ENCODE assay signal across 14 cellular contexts in genomic region chr11:122671270-122671906, GRCh38. TPM values are rescaled to one million over a fixed set of nuclear protein-coding genes. Genes with fewer than 3 reads are reported as not detected.
DNase-seq lines count a peak whose midpoint lies in the region; ATAC-seq and TF ChIP-seq lines count a peak whose summit lies in the region.
"Had no signal": no experiment of that assay in that cellular context is flagged by ENCODE, and none has a peak within 500 bp of the region (broad histone marks: within the 10 kb centered on the region; RNA-seq: fewer than 3 reads in every experiment).

No MANE protein-coding gene starts in this region.

- H3K36me3 Mint-ChIP-seq in CD8-positive, alpha-beta T cell = peaks cover 22% of the 10 kb centered on the region
- H3K36me3 Mint-ChIP-seq in chondrocyte (ENCODE audit: low read depth) = peaks cover 5% of the 10 kb centered on the region
- peaks cover 19% of the 10 kb centered on the region for H3K36me3 Mint-ChIP-seq in nephron progenitor cell (ENCODE audit: low read depth)
- H3K36me3 Mint-ChIP-seq in endothelial cell (ENCODE audit: low read depth, unreplicated experiment) = peaks cover 5% of the 10 kb centered on the region

- H2AFZ ChIP-seq in Karpas-422 (ENCODE audit: low read length) = no peak overlapping the region
- H2AFZ ChIP-seq: hepatocyte had no signal

- H3K4me3 ChIP-seq in CD8-positive, alpha-beta T cell (ENCODE audit: low read depth, low read length) = no peak overlapping the region
- H3K4me3 ChIP-seq in Karpas-422 (ENCODE audit: low read length) = peak overlapping the region; percentile 36; the same call in 1 of the 2 replicates
- H3K4me3 ChIP-seq: hepatocyte, skin epidermis had no signal

- DNase-seq in CD8-positive, alpha-beta T cell = no peak
- DNase-seq in Karpas-422 (peak; percentile 73), chondrocyte (ENCODE audit: low spot score) (no peak), nephron progenitor cell (peak; percentile 15), endothelial cell (ENCODE audit: low spot score) (no peak)
- DNase-seq in effector CD4-positive, alpha-beta T cell = no peak
- DNase-seq: activated naive CD4-positive, alpha-beta T cell treated with anti-CD3 and anti-CD28 coated beads for 36 hours; Caco-2; left cardiac atrium; NCI-H524 had no signal

- H3K9me2 ChIP-seq in Karpas-422 (replicated peaks; ENCODE audit: insufficient read depth, low read length) = no peaks in the 10 kb centered on the region

- no peak overlapping the region for H3K4me3 Mint-ChIP-seq in CD8-positive, alpha-beta T cell
- H3K4me3 Mint-ChIP-seq in chondrocyte (ENCODE audit: unreplicated experiment) (no peak overlapping the region), nephron progenitor cell (peak overlapping the region; percentile 1), endothelial cell (ENCODE audit: unreplicated experiment) (no peak overlapping the region)
- H3K4me3 Mint-ChIP-seq: activated naive CD4-positive, alpha-beta T cell treated with anti-CD3 and anti-CD28 coated beads for 36 hours had no signal

- no peaks in the 10 kb centered on the region for H3K27me3 ChIP-seq in CD8-positive, alpha-beta T cell (ENCODE audit: insufficient read depth, low read length)
- no peaks in the 10 kb centered on the region for H3K27me3 ChIP-seq in Karpas-422 (ENCODE audit: low read length)
- H3K27me3 ChIP-seq: hepatocyte had no signal

- H3K36me3 ChIP-seq in CD8-positive, alpha-beta T cell (ENCODE audit: insufficient read depth, low read length) = no peaks in the 10 kb centered on the region
- H3K36me3 ChIP-seq in Karpas-422 (ENCODE audit: insufficient read depth, low read length) = no peaks in the 10 kb centered on the region

- no peaks in the 10 kb centered on the region for H3K79me2 ChIP-seq in Karpas-422 (ENCODE audit: low read length)
- H3K79me2 ChIP-seq: hepatocyte had no signal

- peaks cover 2% of the 10 kb centered on the region for H3K9me3 Mint-ChIP-seq in CD8-positive, alpha-beta T cell
- H3K9me3 Mint-ChIP-seq in chondrocyte (ENCODE audit: low read depth) = peaks cover 10% of the 10 kb centered on the region
- peaks cover 11% of the 10 kb centered on the region for H3K9me3 Mint-ChIP-seq in nephron progenitor cell
- peaks cover 4% of the 10 kb centered on the region for H3K9me3 Mint-ChIP-seq in endothelial cell (ENCODE audit: unreplicated experiment)

- H3K9me3 ChIP-seq in CD8-positive, alpha-beta T cell (ENCODE audit: low read length) = no peaks in the 10 kb centered on the region
- H3K9me3 ChIP-seq in Karpas-422 (ENCODE audit: low read length) = no peaks in the 10 kb centered on the region

- peak overlapping the region; percentile 50 for H3K4me2 ChIP-seq in Karpas-422 (ENCODE audit: low read depth, low read length, poor library complexity, severe bottlenecking)
- H3K4me2 ChIP-seq: hepatocyte had no signal

- no peak for TF ChIP-seq CTCF in CD8-positive, alpha-beta T cell (IDR thresholded peaks at IDR 0.05)
- TF ChIP-seq CTCF in chondrocyte (IDR thresholded peaks at IDR 0.05) (peak; percentile 31), nephron progenitor cell (IDR thresholded peaks at IDR 0.05) (no peak), endothelial cell (IDR thresholded peaks at IDR 0.05; ENCODE audit: unreplicated experiment) (no peak)

- H3K9ac ChIP-seq in Karpas-422 (ENCODE audit: low read length) = peak overlapping the region; percentile 47

- peaks cover 84% of the 10 kb centered on the region for H3K4me1 ChIP-seq in CD8-positive, alpha-beta T cell (ENCODE audit: insufficient read depth, low read length)
- peaks cover 72% of the 10 kb centered on the region for H3K4me1 ChIP-seq in Karpas-422 (ENCODE audit: low read length)

- intact Hi-C loops in CD8-positive, alpha-beta T cell (cut with DNase I, micrococcal nuclease) = loop anchor here in 1 of 2 experiments (10.0 kb wide), 1 partner anchor 1377 kb away; the partner anchor contains the start of gene SC5D

- POLR2A ChIA-PET in CD8-positive, alpha-beta T cell (lab: Charles Lee) = interaction anchor here (3.8 to 4.5 kb wide), 2 partner anchors 11 to 20 kb away, joined by 16 to 19 read pairs; no protein-coding TSS in a partner anchor

- no peaks in the 10 kb centered on the region for H3K27me3 Mint-ChIP-seq in CD8-positive, alpha-beta T cell (ENCODE audit: low read depth)
- no peaks in the 10 kb centered on the region for H3K27me3 Mint-ChIP-seq in chondrocyte (ENCODE audit: low read depth)
- H3K27me3 Mint-ChIP-seq in nephron progenitor cell (ENCODE audit: low read depth, poor library complexity) = peaks cover 9% of the 10 kb centered on the region
- H3K27me3 Mint-ChIP-seq in endothelial cell (ENCODE audit: unreplicated experiment) = peaks cover 12% of the 10 kb centered on the region

- no peak for ATAC-seq in CD8-positive, alpha-beta T cell
- ATAC-seq in HG03095 (IDR thresholded peaks at IDR 0.05; ENCODE audit: unreplicated experiment) (no peak), HG02642 (IDR thresholded peaks at IDR 0.05; ENCODE audit: poor library complexity, unreplicated experiment) (no peak)

- no peak overlapping the region for H3K27ac ChIP-seq in CD8-positive, alpha-beta T cell (ENCODE audit: low read depth, low read length)
- H3K27ac ChIP-seq in Karpas-422 (ENCODE audit: low read length) = peak overlapping the region; percentile 86
- H3K27ac ChIP-seq: hepatocyte, skin epidermis had no signal

- peaks cover 83% of the 10 kb centered on the region for H3K4me1 Mint-ChIP-seq in CD8-positive, alpha-beta T cell (ENCODE audit: low read depth)
- H3K4me1 Mint-ChIP-seq in chondrocyte (ENCODE audit: low read depth) (peaks cover 41% of the 10 kb centered on the region), nephron progenitor cell (peaks cover 55% of the 10 kb centered on the region), endothelial cell (ENCODE audit: unreplicated experiment) (peaks cover 14% of the 10 kb centered on the region)

- H3K27ac Mint-ChIP-seq in CD8-positive, alpha-beta T cell = peak overlapping the region; percentile 56
- H3K27ac Mint-ChIP-seq in chondrocyte (ENCODE audit: unreplicated experiment) = peak overlapping the region; percentile 60
- H3K27ac Mint-ChIP-seq in nephron progenitor cell = peak overlapping the region; percentile 95
- no peak overlapping the region for H3K27ac Mint-ChIP-seq in endothelial cell (ENCODE audit: unreplicated experiment)
- H3K27ac Mint-ChIP-seq: activated naive CD4-positive, alpha-beta T cell treated with anti-CD3 and anti-CD28 coated beads for 36 hours had no signal

- CTCF ChIA-PET in CD8-positive, alpha-beta T cell (lab: Charles Lee) = interaction anchor here (6.1 to 9.3 kb wide), 3 partner anchors 14 to 84 kb away, joined by 38 to 80 read pairs (median 47); partner anchors contain the start of gene UBASH3B

- no peaks in the 10 kb centered on the region for H4K20me1 ChIP-seq in Karpas-422 (ENCODE audit: insufficient read depth, low read depth, low read length)

RNA-seq across cellular contexts. Expression of gene UBASH3B, which starts 15.9 kb away (rescaled TPM):
- 10 to 100 TPM; 16.7 to 19.3 TPM for total RNA-seq in CD8-positive, alpha-beta T cell
- total RNA-seq in Karpas-422 (2014; rRNA removed; shearing (Covaris generic); ENCODE audit: low replicate concordance) = 3.9 and 9.0 TPM in 2 replicates
- 10.4 to 14.8 TPM (median 14.4 TPM) in 3 replicates for total RNA-seq in chondrocyte
- total RNA-seq in endothelial cell (ENCODE audit: unreplicated experiment) = 43.3 TPM

Comparison
In these comparisons a context has a peak if more than half of its experiments do, and no peak if none do; other contexts are left out.
1. DNase-seq: peak in Karpas-422 (single experiment) and nephron progenitor cell (single experiment); none in CD8-positive, alpha-beta T cell (0 of 7), chondrocyte (single experiment), endothelial cell (single experiment) and effector CD4-positive, alpha-beta T cell (single experiment).